In the genomic region with DNA sequence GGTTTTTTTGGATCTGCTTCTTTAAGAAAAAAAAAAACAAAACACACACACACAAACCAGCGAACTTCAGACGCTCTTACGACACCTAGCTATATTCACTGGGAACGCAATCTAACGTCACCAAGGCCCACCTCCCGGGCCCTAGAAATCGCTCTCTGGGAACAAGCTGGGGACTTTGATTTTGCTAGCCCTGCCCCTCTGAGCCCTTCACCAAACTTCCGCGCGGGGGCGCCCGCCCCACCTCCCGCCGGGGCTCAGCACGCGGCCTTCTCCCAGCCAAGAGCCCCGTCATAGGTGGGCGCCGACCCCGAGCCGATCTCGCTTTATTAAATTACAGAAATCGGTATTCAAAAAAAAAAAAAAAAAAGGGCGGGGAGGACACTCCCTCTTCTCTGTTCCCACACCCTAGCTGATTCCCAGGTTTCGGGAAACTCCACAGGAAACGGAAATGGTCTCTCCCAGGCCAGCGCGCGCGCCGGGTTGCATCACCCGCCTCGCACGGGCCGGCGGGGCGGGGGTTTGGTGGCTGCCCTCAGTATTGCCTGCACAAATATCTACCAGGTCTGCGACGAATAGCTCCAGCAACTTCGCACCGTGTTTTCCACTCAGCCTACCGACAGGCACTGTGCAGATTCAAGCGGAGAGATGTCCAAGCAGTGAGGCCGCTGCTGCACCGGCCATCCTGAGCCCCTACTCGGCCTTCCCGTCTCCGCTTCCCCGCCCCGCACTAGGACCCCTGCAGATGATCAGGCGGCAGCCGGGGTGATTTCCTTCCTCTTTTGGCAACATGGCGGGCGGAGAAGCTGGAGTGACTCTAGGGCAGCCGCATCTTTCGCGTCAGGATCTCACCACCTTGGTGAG, we compare ENCODE assay signal across 8 cellular contexts. TPM values are rescaled to one million over a fixed set of nuclear protein-coding genes. Genes with fewer than 3 reads are reported as not detected.
A peak's percentile ranks its signal among the peaks of the same experiment; 100 is the strongest.
DNase-seq lines count a peak whose midpoint lies in the region; ATAC-seq and TF ChIP-seq lines count a peak whose summit lies in the region.

A gene (plus strand): TSS at position 775 of the 861 bp plus-strand sequence. CDS start 13 bp downstream, at position 788.

- no peaks in the 10 kb centered on the region for H3K27me3 Mint-ChIP-seq in activated T-cell treated with anti-CD3 and anti-CD28 coated beads, Interleukin-2, amount 50 U/mL, for 4 hours (ENCODE audit: low read depth)

- DNase-seq in DND-41 (peak; percentile 93), Karpas-422 (peak; percentile 95), Peyer's patch (peak; percentile 87 to 95 (median 90))
- peak; percentile 88 for DNase-seq in activated T-cell treated with anti-CD3 and anti-CD28 coated beads, Interleukin-2, amount 50 U/mL, for 4 hours
- DNase-seq in stimulated activated CD8-positive, alpha-beta memory T cell treated with anti-CD3 and anti-CD28 coated beads, Interleukin-7, amount 100 ng/mL, for 4 hours (ENCODE audit: low read depth in 2 of 2): peak; percentile 74 to 84

- H3K4me1 ChIP-seq in DND-41 (ENCODE audit: insufficient read depth, low read length) (peaks cover 11% of the 10 kb centered on the region; the same call in 1 of the 2 replicates), Karpas-422 (ENCODE audit: low read length) (peaks cover 3% of the 10 kb centered on the region; the same call in 1 of the 2 replicates), Peyer's patch (no peaks in the 10 kb centered on the region), muscle layer of duodenum (ENCODE audit: control insufficient read depth in 1 of 2, insufficient read depth in 2 of 2, low read length in 2 of 2) (peaks cover 0 to 3% of the 10 kb centered on the region in 2 donors)

- H4K20me1 ChIP-seq in DND-41 (ENCODE audit: insufficient read depth, low read length): no peaks in the 10 kb centered on the region; the same call in 1 of the 2 replicates
- H4K20me1 ChIP-seq in Karpas-422 (ENCODE audit: insufficient read depth, low read depth, low read length): no peaks in the 10 kb centered on the region

- TF ChIP-seq POLR2A in Peyer's patch (IDR thresholded peaks at IDR 0.05): peak in 1 of 2 donors; percentile 55

- no peaks in the 10 kb centered on the region for H3K9me3 ChIP-seq in DND-41 (ENCODE audit: insufficient read depth, low read length, severe bottlenecking)
- no peaks in the 10 kb centered on the region for H3K9me3 ChIP-seq in Karpas-422 (ENCODE audit: low read length)
- H3K9me3 ChIP-seq in Peyer's patch: no peaks in the 10 kb centered on the region
- no peaks in the 10 kb centered on the region for H3K9me3 ChIP-seq in muscle layer of duodenum (ENCODE audit: control insufficient read depth in 1 of 2, low read length in 2 of 2)

- H3K36me3 Mint-ChIP-seq in activated T-cell treated with anti-CD3 and anti-CD28 coated beads, Interleukin-2, amount 50 U/mL, for 4 hours (ENCODE audit: insufficient read depth): peaks cover 6% of the 10 kb centered on the region

- H3K4me1 Mint-ChIP-seq in activated T-cell treated with anti-CD3 and anti-CD28 coated beads, Interleukin-2, amount 50 U/mL, for 4 hours (ENCODE audit: low read depth): peaks cover 1% of the 10 kb centered on the region

- H3K36me3 ChIP-seq in DND-41 (ENCODE audit: insufficient read depth, low read length) (peaks cover 21% of the 10 kb centered on the region), Karpas-422 (ENCODE audit: insufficient read depth, low read length) (peaks cover 15% of the 10 kb centered on the region), Peyer's patch (peaks cover 0 to 9% (median 0%) of the 10 kb centered on the region in 3 donors), muscle layer of duodenum (ENCODE audit: control insufficient read depth in 1 of 2, insufficient read depth in 2 of 2, low read length in 2 of 2) (peaks cover 0 to 6% of the 10 kb centered on the region in 2 donors)

- H2AFZ ChIP-seq in DND-41 (ENCODE audit: low read depth, low read length) (peak within 1 kb of the TSS; percentile 84), Karpas-422 (ENCODE audit: low read length) (peak within 1 kb of the TSS; percentile 11; the same call in 1 of the 2 replicates)

- H3K9me2 ChIP-seq in Karpas-422 (replicated peaks; ENCODE audit: insufficient read depth, low read length): no peaks in the 10 kb centered on the region

- H3K79me2 ChIP-seq in DND-41 (ENCODE audit: insufficient read depth, low read length) (peaks cover 24% of the 10 kb centered on the region), Karpas-422 (ENCODE audit: low read length) (peaks cover 14% of the 10 kb centered on the region)

- no peaks in the 10 kb centered on the region for H3K9me3 Mint-ChIP-seq in activated T-cell treated with anti-CD3 and anti-CD28 coated beads, Interleukin-2, amount 50 U/mL, for 4 hours

- TF ChIP-seq CTCF in DND-41 (IDR thresholded peaks at IDR 0.05; ENCODE audit: borderline replicate concordance, extremely low read depth, low read length, poor library complexity, severe bottlenecking): peak; percentile 72
- TF ChIP-seq CTCF in Peyer's patch (IDR thresholded peaks at IDR 0.05): peak; percentile 43 to 67 (median 58)

- no peaks in the 10 kb centered on the region for H3K27me3 ChIP-seq in DND-41 (ENCODE audit: insufficient read depth, low read length, poor library complexity)
- no peaks in the 10 kb centered on the region for H3K27me3 ChIP-seq in Karpas-422 (ENCODE audit: low read length)
- H3K27me3 ChIP-seq in Peyer's patch: no peaks in the 10 kb centered on the region
- no peaks in the 10 kb centered on the region for H3K27me3 ChIP-seq in muscle layer of duodenum (ENCODE audit: low read depth, low read length)

- H3K4me3 Mint-ChIP-seq in activated T-cell treated with anti-CD3 and anti-CD28 coated beads, Interleukin-2, amount 50 U/mL, for 4 hours: no peak within 1 kb of the TSS

- H3K4me3 ChIP-seq in DND-41 (ENCODE audit: low read depth in 1 of 2, low read length in 2 of 2): peak within 1 kb of the TSS in 1 of 2 experiments; percentile 54; a peak in 1 of 4 replicates
- H3K4me3 ChIP-seq in Karpas-422 (ENCODE audit: low read length): no peak within 1 kb of the TSS; the same call in 1 of the 2 replicates
- H3K4me3 ChIP-seq in Peyer's patch: peak within 1 kb of the TSS in 2 of 4 donors; percentile 70 to 81
- peak within 1 kb of the TSS; percentile 56 to 82 for H3K4me3 ChIP-seq in muscle layer of duodenum (ENCODE audit: low read depth in 1 of 2, low read length in 2 of 2)

- H3K4me2 ChIP-seq in DND-41 (ENCODE audit: insufficient read depth, low read length) (no peak within 1 kb of the TSS; the same call in none of the 2 replicates), Karpas-422 (ENCODE audit: low read depth, low read length, poor library complexity, severe bottlenecking) (no peak within 1 kb of the TSS)

- ATAC-seq in DND-41 (ENCODE audit: insufficient read depth, low read depth) (peak; percentile 87), GM21786 (IDR thresholded peaks at IDR 0.05; ENCODE audit: unreplicated experiment) (peak; percentile 91), esophagus mucosa (peak; percentile 99)
- ATAC-seq in activated T-cell treated with anti-CD3 and anti-CD28 coated beads, Interleukin-2, amount 50 U/mL, for 4 hours: peak; percentile 84 to 86

- peak within 1 kb of the TSS; percentile 90 for H3K27ac ChIP-seq in DND-41 (ENCODE audit: low read length)
- peak within 1 kb of the TSS; percentile 37; the same call in 1 of the 2 replicates for H3K27ac ChIP-seq in Karpas-422 (ENCODE audit: low read length)
- H3K27ac ChIP-seq in Peyer's patch: peak within 1 kb of the TSS; percentile 81 to 97 (median 90)
- H3K27ac ChIP-seq in muscle layer of duodenum (ENCODE audit: low read length): no peak within 1 kb of the TSS

- H3K9ac ChIP-seq in DND-41 (ENCODE audit: low read depth, low read length) (no peak within 1 kb of the TSS), Karpas-422 (ENCODE audit: low read length) (peak within 1 kb of the TSS; percentile 60)

RNA-seq across cellular contexts. Expression of the gene that starts here (rescaled TPM):
- total RNA-seq in Karpas-422 (2014; rRNA removed; shearing (Covaris generic); ENCODE audit: low replicate concordance): 160 and 198 TPM in 2 replicates
- total RNA-seq in Peyer's patch (100 to 1,000 TPM in 1 of 4 donors, 10 to 100 TPM in 3; 44.7 to 107 (median 69.4) TPM), esophagus mucosa (142 TPM)
- total RNA-seq in activated T-cell treated with anti-CD3 and anti-CD28 coated beads, Interleukin-2, amount 50 U/mL, for 4 hours: 100 to 1,000 TPM; 257 to 313 (median 258) TPM
